In genomic region chr6:108293527-108294296, GRCh38 we compare ENCODE assay signal across 1 cellular context.
TF ChIP-seq lines count a peak whose summit lies in the region.

No MANE protein-coding gene starts in this region.

TF ChIP-seq in endothelial cell of umbilical vein, 7 proteins besides CTCF, POLR2A, EP300 and RAD21 (continued from another document):
- TF ChIP-seq MYC (IDR thresholded peaks at IDR 0.05; ENCODE audit: low read depth, low read length) (no peak), POLR2AphosphoS5 (IDR thresholded peaks at IDR 0.05; ENCODE audit: insufficient read depth, low read depth, low read length) (no peak), FOS (IDR thresholded peaks at IDR 0.05; ENCODE audit: borderline replicate concordance, insufficient read depth, low read length) (no peak), JUN (IDR thresholded peaks at IDR 0.05; ENCODE audit: borderline replicate concordance, insufficient read depth, insufficient read length, low read depth) (no peak), GATA2 (IDR thresholded peaks at IDR 0.05; ENCODE audit: insufficient read depth, insufficient read length, low read depth, low read length) (no peak)
- TF ChIP-seq, protein P1, sequence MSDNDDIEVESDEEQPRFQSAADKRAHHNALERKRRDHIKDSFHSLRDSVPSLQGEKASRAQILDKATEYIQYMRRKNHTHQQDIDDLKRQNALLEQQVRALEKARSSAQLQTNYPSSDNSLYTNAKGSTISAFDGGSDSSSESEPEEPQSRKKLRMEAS (IDR thresholded peaks at IDR 0.05; ENCODE audit: insufficient read depth, insufficient read length), result no peak
